In genomic region chr10:128124813-128125403, GRCh38 we compare ENCODE assay signal across 8 cellular contexts. TPM values are rescaled to one million over a fixed set of nuclear protein-coding genes. Genes with fewer than 3 reads are reported as not detected.
DNase-seq lines count a peak whose midpoint lies in the region; ATAC-seq and TF ChIP-seq lines count a peak whose summit lies in the region.

No MANE protein-coding gene starts in this region.

- intact Hi-C loops in ovary (cut with DNase I) = no loop called here

- no peaks in the 10 kb centered on the region for H3K9me3 ChIP-seq in BLaER1 treated with 17β-estradiol and CSF1 and Interleukin-3, amounts not matched to agents 10 nM and 100 nM (replicated peaks in 1 of 11)
- no peaks in the 10 kb centered on the region for H3K9me3 ChIP-seq in adipocyte (ENCODE audit: control insufficient read depth, low read length)
- no peaks in the 10 kb centered on the region for H3K9me3 ChIP-seq in mesodermal cell (ENCODE audit: control insufficient read depth, low read length)
- H3K9me3 ChIP-seq in ovary = no peaks in the 10 kb centered on the region

- 0 out of 22 replicates have a peak, but pooled peaks cover 0 to 3% (median 0%) of the 10 kb centered on the region in 11 experiments for H3K27me3 ChIP-seq in BLaER1 treated with 17β-estradiol and CSF1 and Interleukin-3, amounts not matched to agents 10 nM and 100 nM
- H3K27me3 ChIP-seq in adipocyte (replicated peaks; ENCODE audit: control insufficient read depth, insufficient read depth, low read length) (no peaks in the 10 kb centered on the region), ovary (no peaks in the 10 kb centered on the region)

- peaks cover 0 to 46% (median 39%) of the 10 kb centered on the region in 11 experiments; a peak in 17 of 22 replicates for H3K36me3 ChIP-seq in BLaER1 treated with 17β-estradiol and CSF1 and Interleukin-3, amounts not matched to agents 10 nM and 100 nM
- H3K36me3 ChIP-seq in adipocyte (ENCODE audit: control insufficient read depth, insufficient read depth, low read length, severe bottlenecking) (no peaks in the 10 kb centered on the region), mesodermal cell (ENCODE audit: control insufficient read depth, insufficient read depth, low read length) (peaks cover 24% of the 10 kb centered on the region), ovary (no peaks in the 10 kb centered on the region)

- H3K4me2 ChIP-seq in BLaER1 treated with 17β-estradiol and CSF1 and Interleukin-3, amounts not matched to agents 10 nM and 100 nM = peak overlapping the region; percentile 94 to 100 (median 99)

- no peak for TF ChIP-seq EP300 in ovary (IDR thresholded peaks at IDR 0.05)

- H3K27ac ChIP-seq in BLaER1 treated with 17β-estradiol and CSF1 and Interleukin-3, amounts not matched to agents 10 nM and 100 nM = peak overlapping the region in 10 of 11 experiments; percentile 69 to 99 (median 98); a peak in 19 of 22 replicates
- H3K27ac ChIP-seq in mesodermal cell (ENCODE audit: low read depth, low read length, severe bottlenecking) = no peak overlapping the region
- H3K27ac ChIP-seq in ovary = no peak overlapping the region

- DNase-seq in HT-29 (ENCODE audit: low spot score) (peak; percentile 30), adipocyte (ENCODE audit: low read depth) (no peak), ovary (no peak)

- H3K4me1 ChIP-seq in BLaER1 treated with 17β-estradiol and CSF1 and Interleukin-3, amounts not matched to agents 10 nM and 100 nM = peaks cover 35 to 47% (median 44%) of the 10 kb centered on the region in 10 experiments
- H3K4me1 ChIP-seq in adipocyte (ENCODE audit: control insufficient read depth, insufficient read depth, low read length) (no peaks in the 10 kb centered on the region), mesodermal cell (ENCODE audit: control insufficient read depth, insufficient read depth, low read length, poor library complexity, severe bottlenecking) (peaks cover under 1% of the 10 kb centered on the region), ovary (ENCODE audit: insufficient read depth) (peaks cover 10% of the 10 kb centered on the region)

- H3K9ac ChIP-seq in BLaER1 treated with 17β-estradiol and CSF1 and Interleukin-3, amounts not matched to agents 10 nM and 100 nM = peak overlapping the region; percentile 86 to 100 (median 98)
- peak overlapping the region; percentile 26 for H3K9ac ChIP-seq in adipocyte (ENCODE audit: low read length)

- ATAC-seq in GM19452 (IDR thresholded peaks at IDR 0.05; ENCODE audit: unreplicated experiment) = no peak
- no peak for ATAC-seq in HG02938 (IDR thresholded peaks at IDR 0.05; ENCODE audit: unreplicated experiment)
- no peak for ATAC-seq in GM21526 (IDR thresholded peaks at IDR 0.05; ENCODE audit: low FRiP score, unreplicated experiment)

- 36 to 39% methylated on average over 10 to 11 of the region's 11 CpGs for WGBS in mesodermal cell (ENCODE audit: insufficient coverage in 2 of 2), 2 experiments
- 28 to 38% (median 31%) methylated on average over 11 of the region's 11 CpGs for WGBS in ovary, 3 donors

- no peak for TF ChIP-seq CTCF in ovary (IDR thresholded peaks at IDR 0.05)

- H4K20me1 ChIP-seq in BLaER1 treated with 17β-estradiol and CSF1 and Interleukin-3, amounts not matched to agents 10 nM and 100 nM = peaks cover 0 to 40% (median 29%) of the 10 kb centered on the region in 11 experiments; a peak in 17 of 22 replicates

- H3K4me3 ChIP-seq in BLaER1 treated with 17β-estradiol and CSF1 and Interleukin-3, amounts not matched to agents 10 nM and 100 nM = peak overlapping the region; percentile 75 to 100 (median 93)
- peak overlapping the region; percentile 85 for H3K4me3 ChIP-seq in adipocyte (ENCODE audit: low read length)
- peak overlapping the region; percentile 84 for H3K4me3 ChIP-seq in mesodermal cell (ENCODE audit: extremely low read depth, insufficient read depth, low read length, poor library complexity, severe bottlenecking)
- no peak overlapping the region for H3K4me3 ChIP-seq in ovary

- no peak for TF ChIP-seq POLR2A in ovary (IDR thresholded peaks at IDR 0.05)

RNA-seq across cellular contexts. Expression of gene MKI67, which starts 1.3 kb away (rescaled TPM):
- 49.8 and 66.9 TPM in 2 replicates for total RNA-seq in HT-29 (2014; rRNA removed; shearing (Covaris generic))
- 47.2 TPM for polyA plus RNA-seq in mesodermal cell (2013, experiment 1 of 2)
- 50.2 TPM for polyA plus RNA-seq in mesodermal cell (2013, experiment 2 of 2)
- total RNA-seq in ovary = 1 to 10 TPM in 2 of 7 donors, under 1 TPM in 4, not detected in 1; 0.10 to 3.6 (median 0.71) TPM
- 1 to 10 TPM in 1 of 2 donors, under 1 TPM in 1; 0.23 to 2.8 TPM for polyA plus RNA-seq in ovary

Comparison
In these comparisons a context has a peak if more than half of its experiments do, and no peak if none do; other contexts are left out.
1. H3K27ac ChIP-seq: peak in BLaER1 treated with 17β-estradiol and CSF1 and Interleukin-3, amounts not matched to agents 10 nM and 100 nM (10 of 11); none in mesodermal cell (single experiment) and ovary (0 of 2).
2. RNA of gene MKI67, which starts 1.3 kb away (total RNA-seq): 49.8 to 66.9 TPM in HT-29; 0.10 to 3.6 TPM in ovary; every median in the first group is over 10 times any median in the second.